ENCODE assay signal across 20 cellular contexts in the genomic region with DNA sequence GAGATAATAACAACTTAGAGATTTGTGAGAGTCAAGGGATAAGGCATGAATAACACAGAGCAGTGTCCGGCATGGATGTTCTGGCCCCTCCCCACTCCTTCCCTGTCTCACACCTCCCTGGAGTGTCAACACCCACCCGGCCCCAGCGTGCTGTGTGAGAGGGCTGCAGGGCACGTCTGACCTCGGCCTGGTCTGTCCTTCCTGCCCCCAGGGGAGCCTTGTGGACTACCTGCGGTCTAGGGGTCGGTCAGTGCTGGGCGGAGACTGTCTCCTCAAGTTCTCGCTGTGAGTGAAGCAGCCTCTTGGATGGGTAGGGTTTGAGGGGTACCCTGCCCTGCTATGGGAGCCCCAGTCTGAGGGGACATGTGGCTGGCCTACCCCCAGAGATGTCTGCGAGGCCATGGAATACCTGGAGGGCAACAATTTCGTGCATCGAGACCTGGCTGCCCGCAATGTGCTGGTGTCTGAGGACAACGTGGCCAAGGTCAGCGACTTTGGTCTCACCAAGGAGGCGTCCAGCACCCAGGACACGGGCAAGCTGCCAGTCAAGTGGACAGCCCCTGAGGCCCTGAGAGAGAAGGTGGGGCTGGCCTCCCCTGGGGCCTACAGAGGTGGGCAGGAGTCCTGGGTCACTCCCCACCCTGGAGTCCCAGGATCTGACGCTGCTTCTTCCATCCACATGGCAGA. TPM values are rescaled to one million over a fixed set of nuclear protein-coding genes. Genes with fewer than 3 reads are reported as not detected.
DNase-seq lines count a peak whose midpoint lies in the region; ATAC-seq and TF ChIP-seq lines count a peak whose summit lies in the region.
"Had no signal": no experiment of that assay in that cellular context is flagged by ENCODE, and none has a peak within 500 bp of the region (broad histone marks: within the 10 kb centered on the region; RNA-seq: fewer than 3 reads in every experiment).

No MANE protein-coding gene starts in this region.

- H3K36me3 ChIP-seq in neutrophil = peaks cover 77% of the 10 kb centered on the region

- no peak for TF ChIP-seq CTCF in CD4-positive, alpha-beta T cell (IDR thresholded peaks at IDR 0.05)
- no peak for TF ChIP-seq CTCF in neutrophil (IDR thresholded peaks at IDR 0.05)

- no peaks in the 10 kb centered on the region for H3K9me3 ChIP-seq in CD4-positive, alpha-beta T cell (ENCODE audit: control insufficient read depth, low read length)
- H3K9me3 ChIP-seq in T-helper 17 cell (ENCODE audit: control insufficient read depth, low read length, poor library complexity, severe bottlenecking) (no peaks in the 10 kb centered on the region), neutrophil (no peaks in the 10 kb centered on the region)
- H3K9me3 ChIP-seq: Peyer's patch had no signal

- peak overlapping the region; percentile 75 for H3K27ac Mint-ChIP-seq in activated T-cell treated with anti-CD3 and anti-CD28 coated beads, Interleukin-2, amount 50 U/mL, for 24 hours
- H3K27ac Mint-ChIP-seq in CD4-positive, alpha-beta T cell = peak overlapping the region; percentile 36
- H3K27ac Mint-ChIP-seq in T-helper 17 cell = peak overlapping the region; percentile 32

- no peak overlapping the region for H3K4me3 ChIP-seq in neutrophil (ENCODE audit: low read depth in 1 of 2, low read length in 1 of 2)
- H3K4me3 ChIP-seq: Peyer's patch had no signal

- no peaks in the 10 kb centered on the region for H3K27me3 ChIP-seq in CD4-positive, alpha-beta T cell (ENCODE audit: control insufficient read depth, insufficient read depth, low read length)
- H3K27me3 ChIP-seq in neutrophil = no peaks in the 10 kb centered on the region
- H3K27me3 ChIP-seq: Peyer's patch had no signal

- peaks cover 31 to 32% of the 10 kb centered on the region in 2 experiments for H3K4me1 ChIP-seq in neutrophil (ENCODE audit: control insufficient read depth in 1 of 2, insufficient read depth in 1 of 2, low read depth in 1 of 2, low read length in 1 of 2)

- H3K36me3 Mint-ChIP-seq in activated T-cell treated with anti-CD3 and anti-CD28 coated beads, Interleukin-2, amount 50 U/mL, for 24 hours (ENCODE audit: low read depth) = peaks cover 84% of the 10 kb centered on the region
- H3K36me3 Mint-ChIP-seq in CD4-positive, alpha-beta T cell (ENCODE audit: low read depth) = peaks cover 71% of the 10 kb centered on the region
- peaks cover 5% of the 10 kb centered on the region for H3K36me3 Mint-ChIP-seq in T-helper 17 cell (ENCODE audit: low read depth)

- POLR2A ChIA-PET in CD4-positive, alpha-beta T cell (lab: Charles Lee) = interaction anchor here (33.5 kb wide), 1 partner anchor 22 kb away, joined by 925 read pairs; the partner anchor contains the start of gene CSK

- H3K27me3 Mint-ChIP-seq in activated T-cell treated with anti-CD3 and anti-CD28 coated beads, Interleukin-2, amount 50 U/mL, for 24 hours = no peaks in the 10 kb centered on the region
- H3K27me3 Mint-ChIP-seq in CD4-positive, alpha-beta T cell = no peaks in the 10 kb centered on the region
- H3K27me3 Mint-ChIP-seq in T-helper 17 cell = no peaks in the 10 kb centered on the region
- H3K27me3 Mint-ChIP-seq: CD4-positive, alpha-beta memory T cell had no signal

- ATAC-seq in CD4-positive, alpha-beta T cell (ENCODE audit: poor library complexity) = no peak
- no peak for ATAC-seq in T-helper 17 cell
- ATAC-seq in HG03521 (IDR thresholded peaks at IDR 0.05; ENCODE audit: unreplicated experiment) = no peak
- ATAC-seq: HepG2 had no signal

- peaks cover 47% of the 10 kb centered on the region for H3K4me1 Mint-ChIP-seq in activated T-cell treated with anti-CD3 and anti-CD28 coated beads, Interleukin-2, amount 50 U/mL, for 24 hours (ENCODE audit: low read depth)
- H3K4me1 Mint-ChIP-seq in CD4-positive, alpha-beta T cell (ENCODE audit: low read depth) = peaks cover 38% of the 10 kb centered on the region
- H3K4me1 Mint-ChIP-seq in T-helper 17 cell = peaks cover 31% of the 10 kb centered on the region

- no peak overlapping the region for H3K27ac ChIP-seq in CD4-positive, alpha-beta T cell (ENCODE audit: low read depth, low read length)
- H3K27ac ChIP-seq in neutrophil = peak overlapping the region; percentile 90

- intact Hi-C loops in CD4-positive, alpha-beta T cell (cut with DNase I, micrococcal nuclease) = loop anchor here (2.0 to 5.0 kb wide), 3 partner anchors 21 to 167 kb away; no protein-coding TSS in a partner anchor

- no peak for DNase-seq in activated T-cell treated with anti-CD3 and anti-CD28 coated beads, Interleukin-2, amount 50 U/mL, for 24 hours
- DNase-seq in activated T-cell treated with anti-CD3 and anti-CD28 coated beads, Interleukin-2, amount 50 U/mL, for 1 hour = no peak
- no peak for DNase-seq in CD4-positive, alpha-beta T cell
- DNase-seq in T-helper 17 cell (no peak), SKM-1 (lab: John Stamatoyannopoulos, UW; ENCODE audit: unreplicated experiment) (no peak)
- no peak for DNase-seq in activated CD4-positive, alpha-beta T cell treated with anti-CD3 and anti-CD28 coated beads for 48 hours
- DNase-seq: CD4-positive, alpha-beta memory T cell; DND-41; GDM1; GOT3; NCI-H1105 treated with DMSO at 0.1 percent for 48 hours; NCI-H187; NCI-H2171; NCI-H82; SHP77 had no signal

- H3K9me3 Mint-ChIP-seq in activated T-cell treated with anti-CD3 and anti-CD28 coated beads, Interleukin-2, amount 50 U/mL, for 24 hours = no peaks in the 10 kb centered on the region
- H3K9me3 Mint-ChIP-seq in CD4-positive, alpha-beta T cell = no peaks in the 10 kb centered on the region
- H3K9me3 Mint-ChIP-seq: CD4-positive, alpha-beta memory T cell had no signal

- CTCF ChIA-PET in CD4-positive, alpha-beta T cell (lab: Charles Lee) = interaction anchor here (10.1 to 14.8 kb wide), 2 partner anchors 21 to 30 kb away, joined by 231 to 353 read pairs; partner anchors contain the start of gene CSK

- H3K4me3 Mint-ChIP-seq in activated T-cell treated with anti-CD3 and anti-CD28 coated beads, Interleukin-2, amount 50 U/mL, for 24 hours = no peak overlapping the region
- no peak overlapping the region for H3K4me3 Mint-ChIP-seq in CD4-positive, alpha-beta T cell
- H3K4me3 Mint-ChIP-seq in T-helper 17 cell = no peak overlapping the region
- H3K4me3 Mint-ChIP-seq: CD4-positive, alpha-beta memory T cell had no signal

RNA-seq across cellular contexts. Expression of gene LMAN1L, which starts 11.2 kb away (rescaled TPM):
- under 1 TPM; 0.56 to 0.93 TPM for total RNA-seq in CD4-positive, alpha-beta T cell
- under 1 TPM; 0.82 to 0.91 TPM for total RNA-seq in T-helper 17 cell
- total RNA-seq: HepG2, NCI-H460, Peyer's patch had no signal

RNA-seq across cellular contexts. Expression of gene CSK, which starts 19.6 kb away (rescaled TPM):
- 100 to 1,000 TPM; 114 to 118 TPM for total RNA-seq in CD4-positive, alpha-beta T cell
- total RNA-seq in T-helper 17 cell = 100 to 1,000 TPM; 188 to 208 TPM

RNA-seq across cellular contexts. Expression of gene CPLX3, which starts 25.0 kb away (rescaled TPM):
- under 1 TPM; 0.16 to 0.53 TPM for total RNA-seq in CD4-positive, alpha-beta T cell
- total RNA-seq in T-helper 17 cell = under 1 TPM in 1 of 2 donors, not detected in 1; 0.20 TPM
- total RNA-seq: CD4-positive, alpha-beta memory T cell; HepG2; Peyer's patch had no signal

RNA-seq across cellular contexts. Expression of gene ULK3, which starts 41.5 kb away (rescaled TPM):
- total RNA-seq in CD4-positive, alpha-beta T cell = 10 to 100 TPM; 37.8 to 38.9 TPM
- 10 to 100 TPM; 44.6 to 49.0 TPM for total RNA-seq in T-helper 17 cell

RNA-seq across cellular contexts. Expression of gene CYP1A2, which starts 52.8 kb away (rescaled TPM):
- total RNA-seq in CD4-positive, alpha-beta T cell = not detected
- total RNA-seq in T-helper 17 cell = not detected
- total RNA-seq: CD4-positive, alpha-beta memory T cell; HepG2; NCI-H460; Peyer's patch had no signal
